ENCODE assay signal across 7 cellular contexts in the genomic region with DNA sequence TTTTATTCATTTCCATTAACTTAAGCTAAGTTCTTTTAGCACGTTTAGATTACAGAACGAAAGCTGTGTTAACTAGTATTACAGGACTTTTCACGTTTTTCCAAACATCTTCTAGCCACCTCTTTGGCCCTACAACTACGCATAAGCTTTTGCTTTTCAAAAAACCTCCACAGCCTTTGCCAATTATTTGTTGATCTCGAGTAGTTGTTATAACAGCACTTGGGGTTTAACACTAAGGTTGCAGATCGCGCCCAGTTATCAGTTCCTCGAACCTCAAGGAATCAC. TPM values are rescaled to one million over a fixed set of nuclear protein-coding genes. Genes with fewer than 3 reads are reported as not detected.
A peak's percentile ranks its signal among the peaks of the same experiment; 100 is the strongest.
DNase-seq lines count a peak whose midpoint lies in the region; ATAC-seq and TF ChIP-seq lines count a peak whose summit lies in the region.

No MANE protein-coding gene starts in this region.

- H3K36me3 ChIP-seq in KMS-11 (ENCODE audit: insufficient read depth) (no peaks in the 10 kb centered on the region), lung (ENCODE audit: control insufficient read depth in 2 of 2, insufficient read depth in 2 of 2, low read length in 2 of 2) (no peaks in the 10 kb centered on the region), urinary bladder (ENCODE audit: insufficient read depth) (no peaks in the 10 kb centered on the region)

- H3K4me1 ChIP-seq in KMS-11 (ENCODE audit: low read depth, poor library complexity, severe bottlenecking): peaks cover 23% of the 10 kb centered on the region
- peaks cover 0 to 15% of the 10 kb centered on the region in 2 donors for H3K4me1 ChIP-seq in lung (ENCODE audit: control insufficient read depth in 2 of 2, insufficient read depth in 2 of 2, low read length in 2 of 2)
- no peaks in the 10 kb centered on the region for H3K4me1 ChIP-seq in urinary bladder (ENCODE audit: insufficient read depth)

- peak overlapping the region; percentile 55 for H3K4me2 ChIP-seq in KMS-11

- H4K20me1 ChIP-seq in KMS-11 (ENCODE audit: insufficient read depth): no peaks in the 10 kb centered on the region

- H2AFZ ChIP-seq in KMS-11 (ENCODE audit: low read depth): peak overlapping the region; percentile 57

- WGBS in lung, 2 donors: 6 to 10% methylated on average over 8 of the region's 8 CpGs
- WGBS in urinary bladder: 5% methylated on average over 8 of the region's 8 CpGs

- ATAC-seq in lung (ENCODE audit: insufficient read depth, low FRiP score): no peak

- H3K4me3 ChIP-seq in KMS-11 (IDR thresholded peaks at IDR 0.05; ENCODE audit: insufficient read depth, low read depth, low read length) (no peak overlapping the region), lung (peak overlapping the region; percentile 29), urinary bladder (ENCODE audit: low read depth, low read length) (peak overlapping the region; percentile 54)

- H3K79me2 ChIP-seq in KMS-11 (ENCODE audit: insufficient read depth, low read depth): peaks cover 41% of the 10 kb centered on the region

- H3K9ac ChIP-seq in KMS-11: peak overlapping the region; percentile 84

- H3K9me3 ChIP-seq in lung (ENCODE audit: control insufficient read depth in 2 of 2, insufficient read depth in 1 of 2, low read length in 1 of 2): no peaks in the 10 kb centered on the region

- H3K27ac ChIP-seq in KMS-11: peak overlapping the region; percentile 85
- peak overlapping the region; percentile 96 for H3K27ac ChIP-seq in cingulate gyrus (ENCODE audit: low read depth, low read length)
- H3K27ac ChIP-seq in lung (ENCODE audit: low read depth in 1 of 2, low read length in 1 of 2): peak overlapping the region; percentile 91 to 92
- H3K27ac ChIP-seq in urinary bladder (ENCODE audit: low read depth): peak overlapping the region; percentile 77

- no peak for DNase-seq in lung (ENCODE audit: low spot score)
- no peak for DNase-seq in NCI-H524 (lab: John Stamatoyannopoulos, UW)
- no peak for DNase-seq in stimulated activated CD4-positive, alpha-beta T cell treated with anti-CD3 and anti-CD28 coated beads, Interleukin-4, amount 100 ng/mL, for 1 hour
- DNase-seq in COLO668 (lab: John Stamatoyannopoulos, UW; ENCODE audit: unreplicated experiment): no peak

- no peaks in the 10 kb centered on the region for H3K27me3 ChIP-seq in KMS-11 (ENCODE audit: insufficient read depth, low read depth)
- no peaks in the 10 kb centered on the region for H3K27me3 ChIP-seq in lung (ENCODE audit: control insufficient read depth, insufficient read depth)

- TF ChIP-seq CTCF in KMS-11 (conservative IDR thresholded peaks at IDR 0.05; ENCODE audit: low read depth, low read length): no peak
- TF ChIP-seq CTCF in lung (IDR thresholded peaks at IDR 0.05; ENCODE audit: control extremely low read depth, extremely low read depth): no peak

RNA-seq across cellular contexts. Expression of gene RBM25, which starts 0.5 kb away (rescaled TPM):
- total RNA-seq in lung: 100 to 1,000 TPM in 1 of 2 donors, 10 to 100 TPM in 1; 59.4 to 103 TPM
- 10 to 100 TPM; 27.9 to 50.7 TPM for polyA plus RNA-seq in lung
- total RNA-seq in urinary bladder: 96.8 TPM
- polyA plus RNA-seq in urinary bladder: 28.6 TPM

RNA-seq across cellular contexts. Expression of gene ZFYVE1, which starts 31.0 kb away (rescaled TPM):
- total RNA-seq in lung: 10 to 100 TPM; 17.1 to 17.7 TPM
- polyA plus RNA-seq in lung: 10 to 100 TPM in 1 of 2 donors, 1 to 10 TPM in 1; 4.1 to 11.4 TPM
- 11.9 TPM for total RNA-seq in urinary bladder
- 14.3 TPM for polyA plus RNA-seq in urinary bladder
